2 cellular contexts compared by ENCODE assay signal in the genomic region with DNA sequence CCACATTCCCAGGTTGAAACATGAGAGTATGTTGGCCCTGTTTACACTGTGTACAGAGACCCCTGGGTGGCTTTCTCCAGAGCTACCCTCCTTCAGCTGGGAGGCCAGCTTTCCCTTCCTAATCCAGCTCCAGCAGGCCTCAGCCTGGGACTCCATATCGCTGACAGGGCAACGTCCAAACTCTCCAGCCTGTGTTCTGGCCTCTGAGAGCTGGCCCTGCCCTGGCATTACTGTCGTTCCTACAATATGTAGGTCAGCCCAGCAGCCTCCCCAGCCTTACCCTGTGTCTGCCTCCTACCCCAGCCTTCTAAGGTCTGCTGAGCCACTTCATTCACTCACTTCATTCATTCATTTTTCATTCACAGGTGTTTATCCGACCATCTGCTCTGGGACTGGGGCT.
A peak's percentile ranks its signal among the peaks of the same experiment; 100 is the strongest.
TF ChIP-seq lines count a peak whose summit lies in the region.

No MANE protein-coding gene starts in this region.

TF ChIP-seq in HEK293, 187 proteins besides CTCF, POLR2A, EP300 and RAD21:
- TF ChIP-seq ZNF423 (tag by site-specific recombination; IDR thresholded peaks at IDR 0.05) (no peak), SP2 (tag by site-specific recombination; IDR thresholded peaks at IDR 0.05) (no peak), ZNF600 (tag by site-specific recombination; IDR thresholded peaks at IDR 0.05) (peak; percentile 28; the same call in 1 of the 2 replicates)
- TF ChIP-seq, protein P1, sequence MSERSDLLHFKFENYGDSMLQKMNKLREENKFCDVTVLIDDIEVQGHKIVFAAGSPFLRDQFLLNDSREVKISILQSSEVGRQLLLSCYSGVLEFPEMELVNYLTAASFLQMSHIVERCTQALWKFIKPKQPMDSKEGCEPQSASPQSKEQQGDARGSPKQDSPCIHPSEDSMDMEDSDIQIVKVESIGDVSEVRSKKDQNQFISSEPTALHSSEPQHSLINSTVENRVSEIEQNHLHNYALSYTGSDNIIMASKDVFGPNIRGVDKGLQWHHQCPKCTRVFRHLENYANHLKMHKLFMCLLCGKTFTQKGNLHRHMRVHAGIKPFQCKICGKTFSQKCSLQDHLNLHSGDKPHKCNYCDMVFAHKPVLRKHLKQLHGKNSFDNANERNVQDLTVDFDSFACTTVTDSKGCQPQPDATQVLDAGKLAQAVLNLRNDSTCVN (tag by site-specific recombination; optimal IDR thresholded peaks at IDR 0.05), result no peak
TF ChIP-seq in HEK293: peak in this region for 1.

TF ChIP-seq in K562, 482 proteins besides CTCF, POLR2A, EP300 and RAD21:
- no peak for TF ChIP-seq FOS (IDR thresholded peaks at IDR 0.05; ENCODE audit: extremely low read depth, insufficient read length)
- no peak for TF ChIP-seq KLF1 (tag; IDR thresholded peaks at IDR 0.05)
- TF ChIP-seq ZNF24 (IDR thresholded peaks at IDR 0.05), result peak; percentile 84
- no peak for TF ChIP-seq TCF3 (CRISPR knock-in tag; IDR thresholded peaks at IDR 0.05)
- TF ChIP-seq LCOR (CRISPR knock-in tag; IDR thresholded peaks at IDR 0.05), result no peak
- no peak for TF ChIP-seq TSC22D4 (tag; IDR thresholded peaks at IDR 0.05)
